15 cellular contexts compared by ENCODE assay signal in genomic region chrX:17033225-17033624, GRCh38.
DNase-seq lines count a peak whose midpoint lies in the region; ATAC-seq and TF ChIP-seq lines count a peak whose summit lies in the region.
"Had no signal": no experiment of that assay in that cellular context is flagged by ENCODE, and none has a peak within 500 bp of the region (broad histone marks: within the 10 kb centered on the region; RNA-seq: fewer than 3 reads in every experiment).

No MANE protein-coding gene starts in this region.

- no peaks in the 10 kb centered on the region for H3K9me3 ChIP-seq in RWPE2 (ENCODE audit: severe bottlenecking)
- H3K9me3 ChIP-seq: HAP-1 had no signal

- H3K4me1 ChIP-seq in ACC112 (ENCODE audit: control insufficient read depth, insufficient read depth, low read length, unreplicated experiment) (peaks cover 35% of the 10 kb centered on the region), RWPE2 (ENCODE audit: insufficient read depth, poor library complexity, severe bottlenecking) (peaks cover 10% of the 10 kb centered on the region), foreskin keratinocyte (no peaks in the 10 kb centered on the region)
- H3K4me1 ChIP-seq: HAP-1 had no signal

- H3K27me3 ChIP-seq in ACC112 (ENCODE audit: insufficient read depth, low read length) = no peaks in the 10 kb centered on the region
- H3K27me3 ChIP-seq in RWPE2 (ENCODE audit: insufficient read depth, poor library complexity, severe bottlenecking) = no peaks in the 10 kb centered on the region
- no peaks in the 10 kb centered on the region for H3K27me3 ChIP-seq in foreskin keratinocyte

- no peaks in the 10 kb centered on the region for H3K79me2 ChIP-seq in ACC112 (ENCODE audit: control insufficient read depth, insufficient read depth, low read length, unreplicated experiment)

- DNase-seq in RWPE2 (ENCODE audit: low spot score) = no peak
- DNase-seq in coronary artery (ENCODE audit: low spot score) = no peak
- DNase-seq in pons (ENCODE audit: low spot score) = peak; percentile 40
- DNase-seq in foreskin keratinocyte = no peak
- DNase-seq in lower leg skin (ENCODE audit: low spot score in 2 of 2) = no peak
- DNase-seq: C1 segment of cervical spinal cord, DMS153, Kasumi-1, NCI-H187, NCI-H446, PC-9 had no signal

- H3K4me3 ChIP-seq in ACC112 (ENCODE audit: low read depth, low read length) = no peak overlapping the region
- H3K4me3 ChIP-seq in RWPE2 (ENCODE audit: severe bottlenecking) = no peak overlapping the region
- H3K4me3 ChIP-seq in coronary artery = no peak overlapping the region
- no peak overlapping the region for H3K4me3 ChIP-seq in lower leg skin (ENCODE audit: low read depth, poor library complexity, severe bottlenecking)
- H3K4me3 ChIP-seq: HAP-1, PC-9 had no signal

- no peak for TF ChIP-seq POLR2A in lower leg skin (IDR thresholded peaks at IDR 0.05)

- H2AFZ ChIP-seq in ACC112 (ENCODE audit: low read length, unreplicated experiment) = no peak overlapping the region
- H2AFZ ChIP-seq: PC-9 had no signal

- TF ChIP-seq CTCF in RWPE2 (IDR thresholded peaks at IDR 0.05; ENCODE audit: poor library complexity, severe bottlenecking) (no peak), coronary artery (IDR thresholded peaks at IDR 0.05) (no peak), foreskin keratinocyte (conservative IDR thresholded peaks at IDR 0.05) (no peak), lower leg skin (IDR thresholded peaks at IDR 0.05) (no peak)

- H3K36me3 ChIP-seq in ACC112 (ENCODE audit: insufficient read depth, low read length) = no peaks in the 10 kb centered on the region
- H3K36me3 ChIP-seq in RWPE2 (ENCODE audit: low read depth) = no peaks in the 10 kb centered on the region
- H3K36me3 ChIP-seq: HAP-1 had no signal

- intact Hi-C loops in lower leg skin (cut with DNase I; ENCODE audit: low total_unique reads) = no loop called here

- no peak for ATAC-seq in RWPE2 (ENCODE audit: low read depth)
- no peak for ATAC-seq in GM21576 (IDR thresholded peaks at IDR 0.05; ENCODE audit: unreplicated experiment)
- no peak for ATAC-seq in GM21737 (IDR thresholded peaks at IDR 0.05; ENCODE audit: unreplicated experiment)
- no peak for ATAC-seq in foreskin keratinocyte

- peak overlapping the region; percentile 90 for H3K27ac ChIP-seq in ACC112 (ENCODE audit: low read depth, low read length)
- H3K27ac ChIP-seq in RWPE2 (ENCODE audit: poor library complexity, severe bottlenecking) = peak overlapping the region; percentile 55
- H3K27ac ChIP-seq in coronary artery = peak overlapping the region; percentile 35 to 67
- H3K27ac ChIP-seq in foreskin keratinocyte = no peak overlapping the region
- H3K27ac ChIP-seq: PC-9 had no signal
